8 cellular contexts compared by ENCODE assay signal in the genomic region with DNA sequence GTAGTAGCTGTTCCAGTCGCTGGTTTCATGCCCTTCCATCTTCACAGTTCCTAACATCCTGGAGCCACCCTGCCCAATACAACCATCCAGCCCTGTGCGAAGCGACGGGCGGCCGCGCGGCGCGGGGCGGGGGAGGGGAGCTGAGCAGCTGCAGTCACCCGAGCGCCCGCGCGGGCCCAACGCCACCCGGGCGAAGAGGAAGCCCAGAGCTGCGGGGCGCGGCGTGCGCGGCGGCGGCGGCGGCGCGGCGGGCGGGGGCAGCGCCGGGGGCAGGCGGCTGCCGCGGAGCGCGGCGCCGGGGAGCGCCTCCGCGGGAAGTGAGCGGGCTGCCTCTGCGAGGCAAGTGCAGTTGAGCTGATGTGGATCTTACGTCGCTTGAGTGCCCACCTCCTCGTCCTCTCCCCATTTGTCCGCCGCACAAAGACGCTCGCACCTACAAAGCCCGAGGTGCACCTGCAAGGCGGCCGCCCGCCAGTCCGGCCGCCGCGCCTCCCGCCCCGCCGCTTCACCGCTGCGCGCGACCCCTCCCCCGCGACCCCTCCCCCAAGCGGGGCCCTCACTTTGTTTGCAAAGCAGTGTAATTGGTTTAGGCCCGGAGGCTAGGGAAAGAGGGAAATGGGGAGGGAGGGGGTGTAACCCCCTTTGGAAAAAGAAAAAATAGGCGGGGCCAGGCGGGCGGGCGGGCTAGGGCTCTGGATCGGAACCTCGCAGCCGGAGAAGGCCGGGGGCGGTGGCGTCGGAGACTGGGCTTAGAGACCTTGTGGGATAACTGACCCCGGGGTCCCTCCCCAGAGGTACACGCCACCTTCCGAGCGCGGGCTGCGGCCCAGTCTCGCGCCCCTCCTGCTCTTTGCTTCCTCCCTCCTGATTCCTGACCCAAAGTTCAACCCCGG. TPM values are rescaled to one million over a fixed set of nuclear protein-coding genes. Genes with fewer than 3 reads are reported as not detected.
DNase-seq lines count a peak whose midpoint lies in the region; ATAC-seq and TF ChIP-seq lines count a peak whose summit lies in the region.

A gene (minus strand): TSS at position 334 of the 893 bp plus-strand sequence. CDS start 277 bp downstream, at position 57.
A gene with protein sequence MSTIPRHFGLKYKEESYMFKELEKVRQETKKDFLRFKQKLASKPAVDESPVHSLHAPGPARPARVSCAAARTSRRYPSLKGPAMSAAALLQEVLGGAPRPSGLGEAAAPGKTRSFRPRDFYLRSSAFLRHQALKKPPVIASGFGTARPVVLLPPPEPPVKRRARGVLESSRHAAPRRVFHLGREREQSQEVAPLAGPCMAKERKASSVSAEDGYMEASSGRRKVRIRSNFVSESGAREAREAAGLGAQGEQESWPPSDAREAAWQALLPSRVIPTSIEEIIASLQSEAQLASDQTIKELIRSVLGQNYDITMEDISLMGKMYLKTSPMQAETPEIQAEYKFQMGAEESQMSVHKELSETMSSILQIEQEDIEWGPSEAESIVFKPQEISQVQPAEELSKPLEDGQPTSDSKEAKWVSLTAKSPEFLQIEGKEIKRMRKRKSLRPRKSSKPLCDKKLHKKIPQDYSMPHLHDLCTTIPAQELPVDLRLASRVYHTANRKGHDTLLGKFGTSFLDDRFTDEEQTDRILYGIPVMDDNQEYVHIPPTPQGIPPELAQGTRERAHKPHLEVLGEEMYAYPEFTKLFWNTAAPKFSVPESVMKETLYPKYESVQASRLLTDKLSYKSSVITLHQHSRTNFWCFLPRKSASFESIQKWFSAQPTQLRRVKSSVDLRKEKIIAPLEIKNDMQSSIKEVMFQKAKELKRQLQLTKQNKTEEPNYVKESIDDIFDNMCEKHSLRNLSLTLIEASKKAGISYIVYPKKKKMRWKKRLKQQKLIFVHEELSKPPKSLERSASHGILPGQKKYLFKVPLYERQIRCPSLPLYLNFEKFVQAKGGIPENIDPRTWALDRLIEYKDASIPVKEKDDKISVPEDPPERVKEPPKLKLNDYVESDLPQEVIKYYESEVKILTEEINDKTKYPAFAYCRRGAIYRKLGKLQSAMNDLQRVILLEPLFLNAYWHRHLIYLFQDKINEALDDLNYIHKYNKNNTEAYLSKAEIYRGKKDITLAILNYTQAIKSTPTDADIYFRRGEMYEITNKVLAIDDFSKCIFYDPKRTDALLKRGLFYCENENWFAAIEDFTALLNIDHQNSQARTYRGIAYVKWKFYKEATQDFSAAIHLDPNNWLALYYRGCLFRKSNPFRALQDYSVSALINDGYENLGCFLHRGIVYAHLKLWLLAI (N-terminal part only) (plus strand): TSS at position 714 of the 893 bp plus-strand sequence. CDS start 26,436 bp downstream, outside the sequence.

- H2AFZ ChIP-seq in mammary epithelial cell (ENCODE audit: low read depth, low read length), result peak within 1 kb of the TSS; percentile 94

- TF ChIP-seq CTCF in BJ (IDR thresholded peaks at IDR 0.05; ENCODE audit: insufficient read depth, low read depth, low read length) (no peak), HL-60 (IDR thresholded peaks at IDR 0.05; ENCODE audit: insufficient read depth, low read length) (no peak), mammary epithelial cell (conservative IDR thresholded peaks at IDR 0.05 in 1 of 2, IDR thresholded peaks at IDR 0.05 in 1 of 2; ENCODE audit: extremely low read depth in 1 of 2, insufficient read depth in 1 of 2, low read depth in 1 of 2, low read length in 2 of 2) (no peak), right lobe of liver (IDR thresholded peaks at IDR 0.05) (no peak), upper lobe of right lung (IDR thresholded peaks at IDR 0.05) (no peak)

- CTCF ChIA-PET in BJ (lab: Yijun Ruan, JAX), result interaction anchor here (0.6 to 2.1 kb wide), 16 partner anchors 9 to 364 kb away, joined by 3 to 8 read pairs (median 3); no protein-coding TSS in a partner anchor
- CTCF ChIA-PET in mammary epithelial cell (lab: Charles Lee; ENCODE audit: low non-redundant PET), result interaction anchor here (0.7 kb wide), 1 partner anchor 66 kb away, joined by 11 read pairs; no protein-coding TSS in a partner anchor

- peak within 1 kb of the TSS; percentile 97 for H3K4me2 ChIP-seq in mammary epithelial cell (ENCODE audit: insufficient read depth, low read depth, low read length)

- no peaks in the 10 kb centered on the region for H4K20me1 ChIP-seq in mammary epithelial cell (ENCODE audit: insufficient read depth, low read length)

- POLR2A ChIA-PET in BJ (lab: Charles Lee), result interaction anchor here (0.6 kb wide), 1 partner anchor 1612 kb away, joined by 3 read pairs; no protein-coding TSS in a partner anchor

- ATAC-seq in right lobe of liver (peak; percentile 24 to 56 (median 46)), upper lobe of right lung (peak; percentile 31), HG03565 (IDR thresholded peaks at IDR 0.05; ENCODE audit: unreplicated experiment) (no peak)

- peak; percentile 60 for TF ChIP-seq POLR2A in right lobe of liver (IDR thresholded peaks at IDR 0.05)

- BruUV-seq in mammary epithelial cell (replicated peaks; lab: Mats Ljungman, UMichigan), result no TSS peak

- no peak for DNase-seq in BJ (ENCODE audit: low read depth)
- DNase-seq in HL-60 (ENCODE audit: low read depth in 1 of 2, low spot score in 1 of 2), result peak; percentile 15 to 18
- peak; percentile 96 for DNase-seq in NCI-H774 (lab: John Stamatoyannopoulos, UW)
- peak; percentile 51 for DNase-seq in mammary epithelial cell
- DNase-seq in right lobe of liver, result peak; percentile 76 to 88 (median 87)
- peak; percentile 88 for DNase-seq in upper lobe of right lung
- DNase-seq in posterior cingulate gyrus, result no peak

- no peaks in the 10 kb centered on the region for H3K36me3 ChIP-seq in BJ (ENCODE audit: control insufficient read depth, insufficient read depth, low read length)
- no peaks in the 10 kb centered on the region for H3K36me3 ChIP-seq in mammary epithelial cell (ENCODE audit: insufficient read depth, low read length)
- no peaks in the 10 kb centered on the region for H3K36me3 ChIP-seq in right lobe of liver
- no peaks in the 10 kb centered on the region for H3K36me3 ChIP-seq in upper lobe of right lung

- in situ Hi-C loops in mammary epithelial cell (cut with MboI; ENCODE audit: low sequenced_read_pairs in 2 of 2), result loop anchor here (10.0 kb wide), 2 partner anchors 350 to 360 kb away; no protein-coding TSS in a partner anchor

- no peaks in the 10 kb centered on the region for H3K79me2 ChIP-seq in mammary epithelial cell (ENCODE audit: insufficient read depth, low read length)

- H3K27me3 ChIP-seq in BJ (ENCODE audit: control insufficient read depth, insufficient read depth, low read length) (peaks cover 56% of the 10 kb centered on the region), HL-60 (ENCODE audit: insufficient read depth, poor library complexity, severe bottlenecking) (peaks cover 64% of the 10 kb centered on the region), mammary epithelial cell (ENCODE audit: insufficient read depth, low read length) (peaks cover 41% of the 10 kb centered on the region), right lobe of liver (no peaks in the 10 kb centered on the region), upper lobe of right lung (peaks cover 89% of the 10 kb centered on the region)

- no peak within 1 kb of the TSS for H3K27ac ChIP-seq in HL-60 (replicated peaks)
- peak within 1 kb of the TSS; percentile 56 for H3K27ac ChIP-seq in mammary epithelial cell (ENCODE audit: insufficient read depth, low read depth, low read length)
- H3K27ac ChIP-seq in right lobe of liver, result peak within 1 kb of the TSS; percentile 88 to 97 (median 93)
- peak within 1 kb of the TSS; percentile 87 for H3K27ac ChIP-seq in upper lobe of right lung

- WGBS in mammary epithelial cell (ENCODE audit: low coverage, missing lambda C conversion rate), result 5% methylated on average over 30 of the region's 93 CpGs
- 0% methylated on average over 12 of the region's 93 CpGs for WGBS in right lobe of liver (ENCODE audit: insufficient coverage, low coverage, low lambda C conversion rate, missing lambda C conversion rate)

- dilution Hi-C loops in mammary epithelial cell (cut with HindIII; ENCODE audit: low sequenced_read_pairs), result no loop called here

- H3K4me3 ChIP-seq in BJ (ENCODE audit: low read depth, low read length) (peak within 1 kb of the TSS; percentile 50), HL-60 (replicated peaks; ENCODE audit: insufficient read depth, low read length) (peak within 1 kb of the TSS; percentile 40), mammary epithelial cell (replicated peaks in 1 of 3; ENCODE audit: insufficient read depth in 1 of 3, low read depth in 2 of 3, low read length in 3 of 3) (peak within 1 kb of the TSS; percentile 54 to 84 (median 57)), right lobe of liver (peak within 1 kb of the TSS; percentile 59 to 85 (median 65)), upper lobe of right lung (peak within 1 kb of the TSS; percentile 54)

- peak within 1 kb of the TSS; percentile 75 for H3K9ac ChIP-seq in mammary epithelial cell (ENCODE audit: insufficient read depth, low read length)

- intact Hi-C loops in mammary epithelial cell (cut with micrococcal nuclease) (loop anchor here (1.0 to 10.0 kb wide), 5 partner anchors 30 to 349 kb away; no protein-coding TSS in a partner anchor), right lobe of liver (cut with DNase I) (loop anchor here in 1 of 2 donors (5.0 kb wide), 1 partner anchor 348 kb away; no protein-coding TSS in a partner anchor), upper lobe of right lung (cut with DNase I) (no loop called here), posterior cingulate gyrus (cut with DNase I) (loop anchor here (5.0 to 10.0 kb wide), 2 partner anchors 350 to 1083 kb away; no protein-coding TSS in a partner anchor)

- H3K9me3 ChIP-seq in mammary epithelial cell (replicated peaks; ENCODE audit: insufficient read depth, low read length) (no peaks in the 10 kb centered on the region), right lobe of liver (no peaks in the 10 kb centered on the region), upper lobe of right lung (no peaks in the 10 kb centered on the region)

- H3K4me1 ChIP-seq in mammary epithelial cell (ENCODE audit: insufficient read depth, low read length), result peaks cover 34% of the 10 kb centered on the region
- H3K4me1 ChIP-seq in right lobe of liver, result peaks cover 0 to 7% (median 2%) of the 10 kb centered on the region in 4 donors
- H3K4me1 ChIP-seq in upper lobe of right lung, result peaks cover 20% of the 10 kb centered on the region

RNA-seq across cellular contexts. Expression of the first gene that starts in this region (rescaled TPM):
- polyA plus RNA-seq in BJ (2011; rRNA removed) (0.04 and 0.10 TPM in 2 replicates), mammary epithelial cell (0.09 TPM)
- polyA minus RNA-seq in BJ (2011; rRNA and poly(A)+ RNA removed), result 0.09 TPM in 1 of 2 replicates, not detected in the other
- total RNA-seq in mammary epithelial cell (under 1 TPM; 0.17 to 0.33 TPM), right lobe of liver (10 to 100 TPM; 29.8 to 35.5 (median 32.5) TPM), upper lobe of right lung (20.6 TPM)
- polyA minus RNA-seq in mammary epithelial cell, result not detected

RNA-seq across cellular contexts. Expression of the second gene that starts in this region (rescaled TPM):
- polyA plus RNA-seq in BJ (2011; rRNA removed) (not detected in 2 replicates), mammary epithelial cell (not detected)
- polyA minus RNA-seq in BJ (2011; rRNA and poly(A)+ RNA removed), result 0.05 TPM in 1 of 2 replicates, not detected in the other
- total RNA-seq in mammary epithelial cell (not detected), right lobe of liver (10 to 100 TPM in 1 of 6 experiments, 1 to 10 TPM in 5; 3.7 to 10.4 (median 4.6) TPM), upper lobe of right lung (7.9 TPM)
- polyA minus RNA-seq in mammary epithelial cell, result not detected

Comparison
In these comparisons a context has a peak if more than half of its experiments do, and no peak if none do; other contexts are left out.
1. RNA of the first gene that starts in this region (total RNA-seq): 29.8 to 35.5 TPM in right lobe of liver and 20.6 TPM in upper lobe of right lung (single experiment); 0.17 to 0.33 TPM in mammary epithelial cell; every median in the first group is over 10 times any median in the second.
2. Peak in DNase-seq, H3K4me3 ChIP-seq, H3K27ac ChIP-seq, H3K9ac ChIP-seq and H3K4me2 ChIP-seq in mammary epithelial cell; RNA of the genes that start here not detected or under 1 TPM.
3. DNase-seq: peak in HL-60 (2 of 2), NCI-H774 (single experiment), right lobe of liver (3 of 3) and upper lobe of right lung (single experiment); none in BJ (single experiment) and posterior cingulate gyrus (0 of 10).
4. Peak in every context shown above with its lines, with median percentiles within 50 percentile points of each other: H3K4me3 ChIP-seq.